ENCODE assay signal across 8 cellular contexts in the genomic region with DNA sequence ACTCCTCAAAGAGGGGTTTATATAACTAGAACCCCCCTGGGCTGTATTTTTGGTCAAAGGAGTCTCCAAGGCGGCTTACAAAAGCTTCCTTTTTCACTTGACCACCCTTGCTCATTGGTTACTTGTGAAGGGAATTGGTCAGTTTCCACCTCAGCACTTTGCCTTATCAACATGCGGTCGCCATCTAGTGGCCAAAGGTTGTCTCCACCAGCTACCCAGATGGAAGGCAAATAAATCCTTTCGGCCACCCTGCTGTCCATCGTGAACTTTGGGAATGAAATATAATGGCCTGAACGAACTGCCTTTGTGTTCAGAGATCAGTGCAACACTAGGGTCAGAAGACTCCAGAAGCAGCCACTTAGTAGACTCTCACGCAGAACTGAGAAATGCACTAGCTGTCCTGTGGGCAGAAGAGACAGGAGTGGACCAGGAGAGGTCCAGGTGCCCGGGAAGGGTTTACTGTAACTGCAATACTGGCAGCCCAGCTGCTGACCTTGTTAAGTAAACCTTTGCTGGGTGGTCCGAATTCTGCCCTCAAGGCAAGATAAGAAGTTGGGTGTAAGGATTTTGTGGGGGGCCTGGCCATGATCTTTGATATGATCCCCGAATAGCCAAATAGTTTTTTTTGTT.
A peak's percentile ranks its signal among the peaks of the same experiment; 100 is the strongest.
DNase-seq lines count a peak whose midpoint lies in the region; ATAC-seq, FAIRE-seq and TF ChIP-seq lines count a peak whose summit lies in the region.

No MANE protein-coding gene starts in this region.

- DNase-seq in AG08395 (ENCODE audit: low spot score): peak; percentile 82
- DNase-seq in GM12891 (ENCODE audit: insufficient read length, low spot score): peak; percentile 41
- peak; percentile 69 for DNase-seq in RKO (ENCODE audit: low spot score)
- DNase-seq in adipocyte (ENCODE audit: low read depth): peak; percentile 87
- DNase-seq in left cardiac atrium: peak; percentile 80
- DNase-seq in prostate gland (ENCODE audit: low spot score): peak; percentile 70

- H3K4me1 ChIP-seq in adipocyte (ENCODE audit: control insufficient read depth, insufficient read depth, low read length) (peaks cover 6% of the 10 kb centered on the region), prostate gland (replicated peaks) (peaks cover 5% of the 10 kb centered on the region)

- no peak overlapping the region for H3K27ac ChIP-seq in prostate gland

- peak; percentile 52 to 83 (median 71) for TF ChIP-seq CTCF in prostate gland (IDR thresholded peaks at IDR 0.05)

- H3K4me3 ChIP-seq in adipocyte (ENCODE audit: low read length) (no peak overlapping the region), prostate gland (no peak overlapping the region)

- ATAC-seq in HG03175 (IDR thresholded peaks at IDR 0.05; ENCODE audit: unreplicated experiment): peak; percentile 81
- peak; percentile 63 to 65 for ATAC-seq in left cardiac atrium
- ATAC-seq in HG03039 (IDR thresholded peaks at IDR 0.05; ENCODE audit: unreplicated experiment): no peak

- no peak overlapping the region for H3K9ac ChIP-seq in adipocyte (ENCODE audit: low read length)

- WGBS in prostate gland: 36% methylated on average over 10 of the region's 10 CpGs

- H3K9me3 ChIP-seq in adipocyte (ENCODE audit: control insufficient read depth, low read length) (no peaks in the 10 kb centered on the region), prostate gland (no peaks in the 10 kb centered on the region)

- TF ChIP-seq POLR2A in GM12891 (IDR thresholded peaks at IDR 0.05; ENCODE audit: low read depth, low read length) (no peak), prostate gland (IDR thresholded peaks at IDR 0.05) (no peak)

- H3K27me3 ChIP-seq in adipocyte (replicated peaks; ENCODE audit: control insufficient read depth, insufficient read depth, low read length): no peaks in the 10 kb centered on the region
- H3K27me3 ChIP-seq in prostate gland (replicated peaks; ENCODE audit: insufficient read depth): no peaks in the 10 kb centered on the region

- H3K36me3 ChIP-seq in adipocyte (ENCODE audit: control insufficient read depth, insufficient read depth, low read length, severe bottlenecking) (peaks cover 9% of the 10 kb centered on the region), prostate gland (no peaks in the 10 kb centered on the region)

- FAIRE-seq in GM12891 (lab: Jason Lieb, UNC): peak; percentile 93

- intact Hi-C loops in left cardiac atrium (cut with DNase I) (loop anchor here in 1 of 2 donors (5.0 kb wide), 1 partner anchor 216 kb away; no protein-coding TSS in a partner anchor), prostate gland (cut with DNase I) (loop anchor here (2.0 to 5.0 kb wide), 2 partner anchors 109 to 216 kb away; partner anchors contain the start of gene SLC26A2)

TF ChIP-seq in GM12891, 5 proteins besides CTCF, POLR2A, EP300 and RAD21:
- no peak for TF ChIP-seq PAX5 (IDR thresholded peaks at IDR 0.05; ENCODE audit: insufficient read depth, low read length, severe bottlenecking)
- no peak for TF ChIP-seq SPI1 (IDR thresholded peaks at IDR 0.05; ENCODE audit: low read depth, low read length)
- TF ChIP-seq TAF1 (IDR thresholded peaks at IDR 0.05; ENCODE audit: low read depth, low read length): no peak
- TF ChIP-seq POU2F2 (IDR thresholded peaks at IDR 0.05; ENCODE audit: low read depth, low read length): no peak
- no peak for TF ChIP-seq POLR2AphosphoS5 (IDR thresholded peaks at IDR 0.05; ENCODE audit: low read depth, low read length)
TF ChIP-seq in GM12891: peak in this region for 0.
